20 cellular contexts compared by ENCODE assay signal in the genomic region with DNA sequence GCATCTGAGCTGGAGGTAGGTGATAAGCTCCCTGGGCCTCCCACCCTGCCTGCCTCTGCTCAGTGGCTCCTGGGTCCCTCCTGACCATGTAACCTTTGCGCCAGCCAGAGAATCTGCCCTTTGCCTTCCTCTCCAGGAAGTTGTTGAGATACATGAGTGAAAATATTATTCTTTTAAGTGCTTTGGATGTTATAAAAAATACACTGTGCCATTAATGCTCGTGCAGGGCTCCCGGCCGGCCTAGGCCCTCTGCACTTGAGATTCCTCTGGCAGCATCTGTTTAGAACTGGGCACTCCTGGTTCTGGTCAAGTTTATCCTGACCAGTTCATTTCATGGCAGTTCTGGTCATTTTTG. TPM values are rescaled to one million over a fixed set of nuclear protein-coding genes. Genes with fewer than 3 reads are reported as not detected.
"Had no signal": no experiment of that assay in that cellular context is flagged by ENCODE, and none has a peak within 500 bp of the region (broad histone marks: within the 10 kb centered on the region; RNA-seq: fewer than 3 reads in every experiment).

No MANE protein-coding gene starts in this region.

- H3K4me1 ChIP-seq: breast epithelium had no signal

- H3K27me3 ChIP-seq: breast epithelium, neutrophil, right lobe of liver, stomach, tibial artery had no signal

- H3K9me3 ChIP-seq: breast epithelium, neutrophil, right lobe of liver, stomach, tibial artery had no signal

- H3K27ac ChIP-seq: breast epithelium, neutrophil, stomach, tibial artery had no signal

- H3K4me3 ChIP-seq: breast epithelium, right lobe of liver, stomach, tibial artery had no signal

- FAIRE-seq: colon, frontal cortex, islet of Langerhans had no signal

- H3K36me3 ChIP-seq: breast epithelium, neutrophil, right lobe of liver, stomach, tibial artery had no signal

- ATAC-seq: activated CD8-positive, alpha-beta T cell treated with anti-CD3 and anti-CD28 coated beads for 36 hours; activated naive CD4-positive, alpha-beta T cell treated with anti-CD3 and anti-CD28 coated beads, Interleukin-2, amount 50 U/mL, for 72 hours; natural killer cell treated with Interleukin-12 subunit alpha and Interleukin-12 subunit beta and Interleukin-15 and Interleukin-18, amount 100 ng/mL, for 72 hours; stimulated activated memory B cell treated with anti-CD40 and anti-IgM and Interleukin-4, amounts not matched to agents 10 μg/mL and 1 μg/mL and 100 μg/mL, for 72 hours had no signal

- DNase-seq: activated B cell treated with CpG ODN at 0.5 μM for 24 hours; activated CD4-positive, alpha-beta T cell treated with anti-CD3 and anti-CD28 coated beads, Interleukin-2, amount 50 U/mL, for 1 hour; activated CD8-positive, alpha-beta T cell treated with anti-CD3 and anti-CD28 coated beads for 36 hours; activated T-cell treated with anti-CD3 and anti-CD28 coated beads, Interleukin-2, amount 50 U/mL, for 48 hours; effector memory CD4-positive, alpha-beta T cell; midbrain; right lobe of liver; stimulated activated CD4-positive, alpha-beta T cell treated with anti-CD3 and anti-CD28 coated beads, Interleukin-4, amount 100 ng/mL, for 24 hours; stimulated activated CD8-positive, alpha-beta memory T cell treated with anti-CD3 and anti-CD28 coated beads, Interleukin-4, amount 100 ng/mL, for 48 hours; stomach; T-helper 1 cell; tibial artery had no signal

RNA-seq across cellular contexts. Expression of gene AGAP1, which starts 18.8 kb away (rescaled TPM):
- total RNA-seq: activated B cell treated with CpG ODN at 0.5 μM for 24 hours had no signal
